In the genomic region with DNA sequence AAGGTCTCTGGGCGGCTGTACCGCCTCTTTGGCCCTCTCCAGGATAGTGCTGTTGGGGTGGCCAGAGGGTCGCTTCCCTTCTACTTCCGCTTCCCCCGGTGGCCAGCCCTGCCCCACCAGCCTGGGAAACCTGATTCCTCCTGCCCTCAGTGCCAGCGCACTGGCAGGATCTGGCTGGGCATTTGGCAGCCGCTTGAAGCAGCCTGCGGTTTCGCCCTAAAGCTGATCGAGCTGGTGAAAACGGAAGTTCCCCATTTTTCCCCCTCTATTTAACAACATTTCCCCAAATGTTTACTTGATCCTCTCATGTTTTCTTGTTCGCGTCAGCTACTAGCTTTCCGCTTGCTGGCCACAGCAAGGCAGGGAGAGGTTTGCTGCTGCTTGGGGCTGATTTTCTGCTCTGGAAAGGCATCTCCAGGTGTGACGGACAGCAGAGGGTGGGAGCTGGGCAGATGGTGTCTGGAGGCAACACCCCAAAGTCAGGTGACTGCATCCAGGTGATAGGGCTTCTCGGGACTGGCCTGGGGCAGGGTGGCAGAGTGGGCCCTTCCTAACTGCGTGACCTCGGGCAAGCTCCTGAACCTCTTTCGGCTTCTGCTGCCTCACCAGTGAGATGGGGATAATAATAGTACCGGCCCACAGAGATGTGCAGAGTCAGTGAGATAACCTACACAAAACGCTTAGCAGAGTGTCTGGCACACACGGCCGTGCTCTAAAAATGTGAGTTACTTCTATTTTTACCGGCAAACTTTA, we compare ENCODE assay signal across 1 cellular context.
TF ChIP-seq lines count a peak whose summit lies in the region.

No MANE protein-coding gene starts in this region.

TF ChIP-seq in SK-N-SH, 30 proteins besides CTCF, POLR2A, EP300 and RAD21 (continued from another document):
- TF ChIP-seq FOXJ3 (CRISPR knock-in tag; IDR thresholded peaks at IDR 0.05) = no peak
- TF ChIP-seq EZH2phosphoT487 (IDR thresholded peaks at IDR 0.05; ENCODE audit: borderline replicate concordance, low read depth) = no peak
- no peak for TF ChIP-seq NRF1 (IDR thresholded peaks at IDR 0.05; ENCODE audit: low read depth, low read length)
